In genomic region chr13:20128459-20128927, GRCh38 we compare ENCODE assay signal across 9 cellular contexts. TPM values are rescaled to one million over a fixed set of nuclear protein-coding genes. Genes with fewer than 3 reads are reported as not detected.
DNase-seq lines count a peak whose midpoint lies in the region; ATAC-seq and TF ChIP-seq lines count a peak whose summit lies in the region.
"Had no signal": no experiment of that assay in that cellular context is flagged by ENCODE, and none has a peak within 500 bp of the region (broad histone marks: within the 10 kb centered on the region; RNA-seq: fewer than 3 reads in every experiment).

No MANE protein-coding gene starts in this region.

- H3K27ac Mint-ChIP-seq in Caco-2 (ENCODE audit: unreplicated experiment) (no peak overlapping the region), endothelial cell (ENCODE audit: unreplicated experiment) (no peak overlapping the region)

- intact Hi-C loops in Caco-2 (cut with micrococcal nuclease; ENCODE audit: unreplicated experiment) (loop anchor here (1.0 to 2.0 kb wide), 3 partner anchors 8 to 38 kb away; no protein-coding TSS in a partner anchor), psoas muscle (cut with DNase I) (no loop called here)

- WGBS in psoas muscle, 3 donors = 2 to 5% (median 4%) methylated on average over 25 to 28 of the region's 28 CpGs

- H3K9me3 Mint-ChIP-seq in Caco-2 (ENCODE audit: unreplicated experiment) = no peaks in the 10 kb centered on the region
- H3K9me3 Mint-ChIP-seq in endothelial cell (ENCODE audit: unreplicated experiment) = no peaks in the 10 kb centered on the region

- H3K27me3 ChIP-seq in Caco-2 (replicated peaks; ENCODE audit: control insufficient read depth, insufficient read depth, low read length) = no peaks in the 10 kb centered on the region
- no peaks in the 10 kb centered on the region for H3K27me3 ChIP-seq in cardiac muscle cell
- H3K27me3 ChIP-seq in psoas muscle (ENCODE audit: insufficient read depth in 3 of 3, low read length in 2 of 3) = peaks cover 0 to 34% (median 0%) of the 10 kb centered on the region in 3 donors

- peaks cover 5% of the 10 kb centered on the region for H3K36me3 Mint-ChIP-seq in Caco-2 (ENCODE audit: insufficient read depth, unreplicated experiment)
- H3K36me3 Mint-ChIP-seq in endothelial cell (ENCODE audit: low read depth, unreplicated experiment) = no peaks in the 10 kb centered on the region

- ATAC-seq in psoas muscle = peak; percentile 21 to 46 (median 30)

- H3K4me3 ChIP-seq in Caco-2 (ENCODE audit: low read depth, low read length) (peak overlapping the region; percentile 81), HEK293 (ENCODE audit: low read depth, low read length) (peak overlapping the region; percentile 18), cardiac muscle cell (peak overlapping the region; percentile 14), psoas muscle (peak overlapping the region; percentile 73)

- no peaks in the 10 kb centered on the region for H3K4me1 ChIP-seq in Caco-2
- no peaks in the 10 kb centered on the region; the same call in 1 of the 2 replicates for H3K4me1 ChIP-seq in HEK293 (ENCODE audit: control insufficient read depth, insufficient read depth, low read length)
- peaks cover 48% of the 10 kb centered on the region for H3K4me1 ChIP-seq in cardiac muscle cell (ENCODE audit: low read depth)
- peaks cover 17% of the 10 kb centered on the region for H3K4me1 ChIP-seq in psoas muscle

- H3K9me3 ChIP-seq in Caco-2 (no peaks in the 10 kb centered on the region), HEK293 (ENCODE audit: control insufficient read depth, insufficient read depth, low read depth, low read length) (no peaks in the 10 kb centered on the region), cardiac muscle cell (ENCODE audit: low read depth) (no peaks in the 10 kb centered on the region), psoas muscle (no peaks in the 10 kb centered on the region)
- H3K9me3 ChIP-seq: neutrophil had no signal

- H3K4me1 Mint-ChIP-seq in Caco-2 (ENCODE audit: low read depth, unreplicated experiment) (peaks cover 6% of the 10 kb centered on the region), endothelial cell (ENCODE audit: unreplicated experiment) (no peaks in the 10 kb centered on the region)

- DNase-seq in Caco-2 (peak; percentile 52 to 68), cardiac muscle cell (ENCODE audit: low read depth in 1 of 2, low spot score in 1 of 2) (peak in 1 of 2 donors; percentile 39), psoas muscle (no peak), midbrain (lab: John Stamatoyannopoulos, UW) (no peak), endothelial cell (ENCODE audit: low spot score) (no peak), NOMO-1 (lab: John Stamatoyannopoulos, UW; ENCODE audit: unreplicated experiment in 2 of 2) (no peak)

- POLR2A ChIA-PET in Caco-2 (lab: Charles Lee) (interaction anchor here (0.6 kb wide), 1 partner anchor 20 kb away, joined by 4 read pairs; no protein-coding TSS in a partner anchor), HEK293 (lab: Yijun Ruan, JAX) (interaction anchor here (1.3 to 1.7 kb wide), 3 partner anchors 10 to 265 kb away, joined by 3 to 10 read pairs (median 3); partner anchors contain the start of genes GJA3 and ZMYM5)

- peaks cover 3% of the 10 kb centered on the region for H3K27me3 Mint-ChIP-seq in Caco-2 (ENCODE audit: insufficient read depth, unreplicated experiment)
- H3K27me3 Mint-ChIP-seq in endothelial cell (ENCODE audit: unreplicated experiment) = no peaks in the 10 kb centered on the region

- peak overlapping the region; percentile 64 for H3K4me3 Mint-ChIP-seq in Caco-2 (ENCODE audit: unreplicated experiment)
- H3K4me3 Mint-ChIP-seq in endothelial cell (ENCODE audit: unreplicated experiment) = no peak overlapping the region

- peak; percentile 55 to 81 for TF ChIP-seq CTCF in Caco-2 (IDR thresholded peaks at IDR 0.05; ENCODE audit: insufficient read depth in 1 of 2, low read depth in 1 of 2, low read length in 1 of 2, severe bottlenecking in 1 of 2, unreplicated experiment in 1 of 2)
- TF ChIP-seq CTCF in HEK293 (tag by site-specific recombination; IDR thresholded peaks at IDR 0.05) = no peak; the same call in none of the 2 replicates
- TF ChIP-seq CTCF in VCaP (conservative IDR thresholded peaks at IDR 0.05) = peak; percentile 72
- TF ChIP-seq CTCF in cardiac muscle cell (IDR thresholded peaks at IDR 0.05; ENCODE audit: low read depth, low read length) = peak; percentile 27
- TF ChIP-seq CTCF in psoas muscle (IDR thresholded peaks at IDR 0.05) = peak; percentile 16
- TF ChIP-seq CTCF in endothelial cell (IDR thresholded peaks at IDR 0.05; ENCODE audit: unreplicated experiment) = no peak

- H3K36me3 ChIP-seq in Caco-2 (ENCODE audit: control insufficient read depth, insufficient read depth, low read length) (no peaks in the 10 kb centered on the region), HEK293 (ENCODE audit: control insufficient read depth in 2 of 2, insufficient read depth in 1 of 2, low read length in 2 of 2) (no peaks in the 10 kb centered on the region), cardiac muscle cell (no peaks in the 10 kb centered on the region), psoas muscle (ENCODE audit: insufficient read depth in 1 of 2, low read depth in 1 of 2) (no peaks in the 10 kb centered on the region)
- H3K36me3 ChIP-seq: neutrophil had no signal

- CTCF ChIA-PET in Caco-2 (lab: Charles Lee) = interaction anchor here (0.6 to 1.9 kb wide), 10 partner anchors 9 to 246 kb away, joined by 3 to 11 read pairs (median 4); partner anchors contain the start of gene GJA3
- CTCF ChIA-PET in HEK293 (lab: Yijun Ruan, JAX) = interaction anchor here (0.7 to 1.6 kb wide), 7 partner anchors 16 to 503 kb away, joined by 3 to 6 read pairs (median 3); no protein-coding TSS in a partner anchor

- no TSS peak for BruUV-seq in Caco-2 (replicated peaks; lab: Mats Ljungman, UMichigan)

- H3K27ac ChIP-seq in HEK293 (ENCODE audit: extremely low read depth, low read depth, low read length) (peak overlapping the region; percentile 89; the same call in 1 of the 2 replicates), VCaP (peak overlapping the region; percentile 93), cardiac muscle cell (peak overlapping the region; percentile 93), psoas muscle (peak overlapping the region; percentile 76)
- H3K27ac ChIP-seq: neutrophil had no signal

TF ChIP-seq in HEK293, 187 proteins besides CTCF, POLR2A, EP300 and RAD21 (continues in another document):
- no peak for TF ChIP-seq ZNF747 (tag by site-specific recombination; IDR thresholded peaks at IDR 0.05)
- TF ChIP-seq ZNF157 (tag by site-specific recombination; IDR thresholded peaks at IDR 0.05) = no peak
- no peak for TF ChIP-seq ZNF16 (tag by site-specific recombination; IDR thresholded peaks at IDR 0.05; ENCODE audit: low read depth)
- TF ChIP-seq ZNF202 (tag by site-specific recombination; IDR thresholded peaks at IDR 0.05; ENCODE audit: borderline replicate concordance) = no peak
- TF ChIP-seq ZNF670 (tag by site-specific recombination; IDR thresholded peaks at IDR 0.05; ENCODE audit: low read depth) = no peak
- no peak for TF ChIP-seq ZNF37A (tag by site-specific recombination; IDR thresholded peaks at IDR 0.05)
- TF ChIP-seq ZNF23 (tag by site-specific recombination; IDR thresholded peaks at IDR 0.05; ENCODE audit: borderline replicate concordance) = no peak
- TF ChIP-seq ZNF629 (tag by site-specific recombination; IDR thresholded peaks at IDR 0.05) = no peak
- TF ChIP-seq ZNF341 (tag by site-specific recombination; IDR thresholded peaks at IDR 0.05; ENCODE audit: low read depth) = no peak
- no peak for TF ChIP-seq ZNF121 (tag by site-specific recombination; IDR thresholded peaks at IDR 0.05)
- TF ChIP-seq PATZ1 (tag by site-specific recombination; IDR thresholded peaks at IDR 0.05) = peak; percentile 26; the same call in 1 of the 2 replicates
- peak; percentile 49 for TF ChIP-seq EGR2 (tag by site-specific recombination; IDR thresholded peaks at IDR 0.05; ENCODE audit: low read depth)
- TF ChIP-seq ZNF514 (tag by site-specific recombination; IDR thresholded peaks at IDR 0.05) = no peak
- peak; percentile 39; the same call in 1 of the 2 replicates for TF ChIP-seq GLIS1 (tag by site-specific recombination; IDR thresholded peaks at IDR 0.05)
- no peak for TF ChIP-seq ZNF626 (tag by site-specific recombination; IDR thresholded peaks at IDR 0.05)
- TF ChIP-seq GLI4 (tag by site-specific recombination; IDR thresholded peaks at IDR 0.05) = no peak
- no peak for TF ChIP-seq ZSCAN30 (tag by site-specific recombination; IDR thresholded peaks at IDR 0.05)
- TF ChIP-seq ZNF837 (tag by site-specific recombination; IDR thresholded peaks at IDR 0.05) = no peak
- TF ChIP-seq ZNF555 (tag by site-specific recombination; conservative IDR thresholded peaks at IDR 0.05) = no peak
- TF ChIP-seq, protein P1, sequence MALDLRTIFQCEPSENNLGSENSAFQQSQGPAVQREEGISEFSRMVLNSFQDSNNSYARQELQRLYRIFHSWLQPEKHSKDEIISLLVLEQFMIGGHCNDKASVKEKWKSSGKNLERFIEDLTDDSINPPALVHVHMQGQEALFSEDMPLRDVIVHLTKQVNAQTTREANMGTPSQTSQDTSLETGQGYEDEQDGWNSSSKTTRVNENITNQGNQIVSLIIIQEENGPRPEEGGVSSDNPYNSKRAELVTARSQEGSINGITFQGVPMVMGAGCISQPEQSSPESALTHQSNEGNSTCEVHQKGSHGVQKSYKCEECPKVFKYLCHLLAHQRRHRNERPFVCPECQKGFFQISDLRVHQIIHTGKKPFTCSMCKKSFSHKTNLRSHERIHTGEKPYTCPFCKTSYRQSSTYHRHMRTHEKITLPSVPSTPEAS (tag by site-specific recombination; IDR thresholded peaks at IDR 0.05) = no peak

RNA-seq across cellular contexts. Expression of gene GJA3, which starts 32.4 kb away (rescaled TPM):
- total RNA-seq in Caco-2 (2022) (0.09 and 0.11 TPM in 2 replicates), cardiac muscle cell (189 and 201 TPM in 2 replicates), psoas muscle (under 1 TPM in 1 of 4 donors, not detected in 3; 0.06 TPM), endothelial cell (ENCODE audit: unreplicated experiment) (not detected)
- polyA plus RNA-seq in cardiac muscle cell (123 and 136 TPM in 2 replicates), psoas muscle (under 1 TPM in 1 of 3 donors, not detected in 2; 0.01 TPM)

Comparison
In these comparisons a context has a peak if more than half of its experiments do, and no peak if none do; other contexts are left out.
1. DNase-seq: peak in Caco-2 (2 of 2); none in psoas muscle (0 of 2), midbrain (single experiment), endothelial cell (single experiment) and NOMO-1 (0 of 2).
2. H3K4me3 ChIP-seq: peak in every context shown above with its lines; median percentile 81 in Caco-2; 73 in psoas muscle; 18 in HEK293; 14 in cardiac muscle cell.
3. CTCF ChIP-seq: peak in Caco-2 (2 of 2), VCaP (single experiment), cardiac muscle cell (single experiment) and psoas muscle (single experiment); none in HEK293 (single experiment) and endothelial cell (single experiment).
4. RNA of gene GJA3, which starts 32.4 kb away (total RNA-seq): 189 to 201 TPM in cardiac muscle cell; 0.09 to 0.11 TPM in Caco-2, not detected in endothelial cell (single experiment) and 0.06 TPM in psoas muscle; every median in the first group is over 100 times any median in the second.
5. Peak in every context shown above with its lines, with median percentiles within 50 percentile points of each other: H3K27ac ChIP-seq.